In genomic region chr2:5473596-5473995, GRCh38 we compare ENCODE assay signal across 19 cellular contexts.
"Had no signal": no experiment of that assay in that cellular context is flagged by ENCODE, and none has a peak within 500 bp of the region (broad histone marks: within the 10 kb centered on the region; RNA-seq: fewer than 3 reads in every experiment).

No MANE protein-coding gene starts in this region.

- H3K4me3 ChIP-seq: esophagus squamous epithelium, lower lobe of right lung, right atrium auricular region, tibial artery had no signal

- H3K27me3 ChIP-seq: esophagus squamous epithelium, right atrium auricular region, tibial artery had no signal

- H3K4me1 ChIP-seq: esophagus squamous epithelium, lower lobe of right lung, right atrium auricular region, tibial artery had no signal

- ATAC-seq: left colon, natural killer cell had no signal

- H3K27me3 Mint-ChIP-seq: activated naive CD4-positive, alpha-beta T cell treated with anti-CD3 and anti-CD28 coated beads, Interleukin-2, amount 50 U/mL, for 24 hours; dendritic cell treated with granulocyte-macrophage colony-stimulating factor and Interleukin-4, amounts not matched to agents 40 ng/mL and 50 ng/mL, for 4 days had no signal

- H3K9me3 ChIP-seq: lower lobe of right lung, right atrium auricular region, tibial artery had no signal

- H3K36me3 ChIP-seq: esophagus squamous epithelium, lower lobe of right lung, right atrium auricular region, tibial artery had no signal

- H3K27ac Mint-ChIP-seq: activated naive CD4-positive, alpha-beta T cell treated with anti-CD3 and anti-CD28 coated beads, Interleukin-2, amount 50 U/mL, for 24 hours; dendritic cell treated with granulocyte-macrophage colony-stimulating factor and Interleukin-4, amounts not matched to agents 40 ng/mL and 50 ng/mL, for 4 days; natural killer cell; T-helper 1 cell treated with Interleukin-12 subunit alpha and Interleukin-12 subunit beta and Interleukin-4 antibody, amounts not matched to agents 30 μg/mL and 1 μg/mL, for 36 hours had no signal

- H3K4me1 Mint-ChIP-seq: activated naive CD4-positive, alpha-beta T cell treated with anti-CD3 and anti-CD28 coated beads, Interleukin-2, amount 50 U/mL, for 24 hours; natural killer cell had no signal

- H3K27ac ChIP-seq: esophagus squamous epithelium, lower lobe of right lung, right atrium auricular region, tibial artery had no signal

- DNase-seq: activated CD4-positive, CD25-positive, alpha-beta regulatory T cell treated with anti-CD3 and anti-CD28 coated beads, Interleukin-2, amount 50 U/mL, for 72 hours; activated CD8-positive, alpha-beta memory T cell treated with anti-CD3 and anti-CD28 coated beads for 24 hours; activated CD8-positive, alpha-beta memory T cell treated with anti-CD3 and anti-CD28 coated beads, Interleukin-2, amount 50 U/mL, for 48 hours; activated gamma-delta T cell; effector CD8-positive, alpha-beta T cell; esophagus squamous epithelium; hippocampal formation; islet precursor cell; left colon; lower lobe of right lung; natural killer cell; nucleus accumbens; stimulated activated CD4-positive, alpha-beta T cell treated with anti-CD3 and anti-CD28 coated beads, Interleukin-2, amount 100 ng/mL, for 24 hours; stimulated activated naive CD4-positive, alpha-beta T cell treated with Interleukin-2 at 50 U/mL for 16 hours; tibial artery had no signal

- H3K4me3 Mint-ChIP-seq: activated naive CD4-positive, alpha-beta T cell treated with anti-CD3 and anti-CD28 coated beads, Interleukin-2, amount 50 U/mL, for 24 hours; dendritic cell treated with granulocyte-macrophage colony-stimulating factor and Interleukin-4, amounts not matched to agents 40 ng/mL and 50 ng/mL, for 4 days; natural killer cell; T-helper 1 cell treated with Interleukin-12 subunit alpha and Interleukin-12 subunit beta and Interleukin-4 antibody, amounts not matched to agents 30 μg/mL and 1 μg/mL, for 36 hours had no signal

- H3K9me3 Mint-ChIP-seq: activated naive CD4-positive, alpha-beta T cell treated with anti-CD3 and anti-CD28 coated beads, Interleukin-2, amount 50 U/mL, for 24 hours; dendritic cell treated with granulocyte-macrophage colony-stimulating factor and Interleukin-4, amounts not matched to agents 40 ng/mL and 50 ng/mL, for 4 days; T-helper 1 cell treated with Interleukin-12 subunit alpha and Interleukin-12 subunit beta and Interleukin-4 antibody, amounts not matched to agents 30 μg/mL and 1 μg/mL, for 36 hours had no signal

- H3K36me3 Mint-ChIP-seq: activated naive CD4-positive, alpha-beta T cell treated with anti-CD3 and anti-CD28 coated beads, Interleukin-2, amount 50 U/mL, for 24 hours; natural killer cell had no signal
